8 cellular contexts compared by ENCODE assay signal in the genomic region with DNA sequence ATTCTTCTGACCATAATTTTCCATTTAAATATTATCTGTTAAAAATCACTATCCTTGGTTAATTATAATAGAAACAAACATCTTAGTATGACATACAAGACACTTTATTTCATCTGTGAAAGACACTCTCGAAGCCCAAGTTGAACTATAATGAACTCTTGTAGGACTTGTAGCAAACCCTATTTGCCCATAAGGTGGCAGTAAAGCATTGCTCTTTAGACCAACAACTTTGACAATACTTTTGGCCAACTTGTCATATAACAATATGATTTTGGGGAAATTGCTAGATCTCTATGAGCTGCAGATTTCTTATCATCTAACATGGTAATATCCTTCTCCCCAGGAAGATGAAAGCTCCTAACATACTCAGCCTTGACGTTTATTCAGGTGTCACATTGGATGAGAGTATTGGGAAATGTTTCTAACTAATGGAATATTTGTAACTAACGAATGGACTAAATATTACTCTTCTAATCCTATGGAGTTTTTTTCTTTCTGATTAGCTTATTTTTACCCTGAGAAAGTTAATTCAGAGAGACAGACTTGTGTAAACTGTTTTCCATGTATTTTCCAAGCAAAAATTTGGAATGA. TPM values are rescaled to one million over a fixed set of nuclear protein-coding genes. Genes with fewer than 3 reads are reported as not detected.
DNase-seq lines count a peak whose midpoint lies in the region; ATAC-seq, FAIRE-seq and TF ChIP-seq lines count a peak whose summit lies in the region.

No MANE protein-coding gene starts in this region.

- H3K36me3 ChIP-seq in brain microvascular endothelial cell (replicated peaks) (no peaks in the 10 kb centered on the region), kidney (ENCODE audit: control insufficient read depth in 1 of 2, insufficient read depth in 2 of 2, low read length in 2 of 2) (no peaks in the 10 kb centered on the region), thoracic aorta (no peaks in the 10 kb centered on the region)

- ATAC-seq in A549, result peak; percentile 70 to 77; a peak in 4 of 6 replicates
- peak; percentile 62 for ATAC-seq in HG03095 (IDR thresholded peaks at IDR 0.05; ENCODE audit: unreplicated experiment)
- ATAC-seq in thoracic aorta (ENCODE audit: insufficient number of reproducible peaks, low FRiP score, low read depth), result no peak

- intact Hi-C loops in kidney (cut with DNase I), result no loop called here

- TF ChIP-seq EP300 in A549 (IDR thresholded peaks at IDR 0.05), result no peak

- TF ChIP-seq RAD21 in A549 (conservative IDR thresholded peaks at IDR 0.05 in 1 of 2, IDR thresholded peaks at IDR 0.05 in 1 of 2), result peak; percentile 79 to 84

- no peak for TF ChIP-seq POLR2A in A549 (IDR thresholded peaks at IDR 0.05; ENCODE audit: low read length)
- no peak for TF ChIP-seq POLR2A in GM12891 (IDR thresholded peaks at IDR 0.05; ENCODE audit: low read depth, low read length)

- H3K9me3 ChIP-seq in A549 (no peaks in the 10 kb centered on the region), kidney (ENCODE audit: control insufficient read depth in 1 of 2, low read length in 2 of 2) (no peaks in the 10 kb centered on the region), thoracic aorta (no peaks in the 10 kb centered on the region)

- DNase-seq in A549 (ENCODE audit: low read depth in 1 of 2, low spot score in 1 of 2) (peak in 1 of 2 experiments; percentile 71), GM12891 (ENCODE audit: insufficient read length, low spot score) (no peak), NCI-H526 (lab: John Stamatoyannopoulos, UW) (peak; percentile 57 to 71), brain microvascular endothelial cell (peak; percentile 30), kidney (no peak), thoracic aorta (ENCODE audit: low spot score) (no peak), occipital lobe (lab: John Stamatoyannopoulos, UW) (no peak)

- no peak overlapping the region for H3K27ac ChIP-seq in A549
- no peak overlapping the region for H3K27ac ChIP-seq in brain microvascular endothelial cell
- no peak overlapping the region for H3K27ac ChIP-seq in kidney (ENCODE audit: low read depth in 2 of 2, low read length in 2 of 2)
- no peak overlapping the region for H3K27ac ChIP-seq in thoracic aorta

- no peak for FAIRE-seq in A549 (lab: Jason Lieb, UNC)
- FAIRE-seq in GM12891 (lab: Jason Lieb, UNC), result peak; percentile 26
- peak; percentile 97 for FAIRE-seq in kidney (lab: Jason Lieb, UNC)

- POLR2A ChIA-PET in A549 (lab: Yijun Ruan, JAX), result no interaction called here

- CTCF ChIA-PET in A549 (lab: Yijun Ruan, JAX), result interaction anchor here (0.6 to 2.0 kb wide), 27 partner anchors 8 to 857 kb away, joined by 3 to 15 read pairs (median 3); partner anchors contain the start of gene SPINK14

- no peak overlapping the region for H3K9ac ChIP-seq in kidney (ENCODE audit: low read length in 2 of 2)

- H3K27me3 ChIP-seq in brain microvascular endothelial cell (replicated peaks) (no peaks in the 10 kb centered on the region), thoracic aorta (replicated peaks; ENCODE audit: insufficient read depth) (no peaks in the 10 kb centered on the region)

- H3K4me2 ChIP-seq in A549, result no peak overlapping the region

- 24% methylated on average over 3 of the region's 3 CpGs for WGBS in A549 (ENCODE audit: missing lambda C conversion rate)

- in situ Hi-C loops in brain microvascular endothelial cell (cut with HindIII; ENCODE audit: low pct_ligation_motif_present, low sequenced_read_pairs), result no loop called here

- TF ChIP-seq CTCF in A549 (IDR thresholded peaks at IDR 0.05), result peak; percentile 77
- TF ChIP-seq CTCF in brain microvascular endothelial cell (IDR thresholded peaks at IDR 0.05; ENCODE audit: low read depth, low read length, missing control alignments), result peak; percentile 63
- TF ChIP-seq CTCF in kidney (IDR thresholded peaks at IDR 0.05; ENCODE audit: borderline replicate concordance, extremely low read depth, insufficient read depth), result peak; percentile 66
- peak; percentile 33 for TF ChIP-seq CTCF in thoracic aorta (IDR thresholded peaks at IDR 0.05)

- H3K4me1 ChIP-seq in A549 (no peaks in the 10 kb centered on the region), kidney (ENCODE audit: control insufficient read depth in 1 of 2, insufficient read depth in 1 of 2, low read depth in 1 of 2, low read length in 2 of 2) (no peaks in the 10 kb centered on the region), thoracic aorta (ENCODE audit: control insufficient read depth in 1 of 2, low read depth in 2 of 2) (no peaks in the 10 kb centered on the region)

- no peak overlapping the region for H3K4me3 ChIP-seq in A549
- no peak overlapping the region for H3K4me3 ChIP-seq in brain microvascular endothelial cell (ENCODE audit: low read depth, low read length)
- no peak overlapping the region for H3K4me3 ChIP-seq in kidney (ENCODE audit: low read length in 2 of 2)
- H3K4me3 ChIP-seq in thoracic aorta, result no peak overlapping the region

TF ChIP-seq in A549, 52 proteins besides CTCF, POLR2A, EP300 and RAD21:
- no peak for TF ChIP-seq HES2 (IDR thresholded peaks at IDR 0.05)
- peak; percentile 58 for TF ChIP-seq SMC3 (IDR thresholded peaks at IDR 0.05)

TF ChIP-seq in GM12891, 5 proteins besides CTCF, POLR2A, EP300 and RAD21:
- TF ChIP-seq SPI1 (IDR thresholded peaks at IDR 0.05; ENCODE audit: low read depth, low read length) (no peak), POU2F2 (IDR thresholded peaks at IDR 0.05; ENCODE audit: low read depth, low read length) (no peak), TAF1 (IDR thresholded peaks at IDR 0.05; ENCODE audit: low read depth, low read length) (no peak), PAX5 (IDR thresholded peaks at IDR 0.05; ENCODE audit: insufficient read depth, low read length, severe bottlenecking) (no peak), POLR2AphosphoS5 (IDR thresholded peaks at IDR 0.05; ENCODE audit: low read depth, low read length) (no peak)

RNA-seq across cellular contexts. Expression of gene SPINK14, which starts 11.0 kb away (rescaled TPM):
- not detected in 2 replicates for polyA plus RNA-seq in A549 (2011; rRNA removed)
- polyA plus RNA-seq in A549 (2012; cell fraction: cytosol; rRNA removed), result not detected in 2 replicates
- polyA plus RNA-seq in A549 (2012; cell fraction: nucleus; rRNA removed), result not detected in 2 replicates
- polyA plus RNA-seq in A549 (2017; fragmentation: RNase III; extraction: RNeasy Plus Mini Kit Qiagen cat#74134 plus additional on column Dnase treatment), result not detected in 3 replicates
- not detected in 2 replicates for polyA minus RNA-seq in A549 (2011; rRNA and poly(A)+ RNA removed)
- polyA plus RNA-seq in GM12891 (2012; ENCODE audit: low read depth, missing spikeins), result not detected
- not detected for total RNA-seq in kidney
- polyA plus RNA-seq in kidney (ENCODE audit: insufficient read depth, low read depth, low replicate concordance), result not detected
- not detected for total RNA-seq in thoracic aorta
- total RNA-seq in occipital lobe, result not detected

RNA-seq across cellular contexts. Expression of gene SPINK6, which starts 23.5 kb away (rescaled TPM):
- 1.0 and 1.5 TPM in 2 replicates for polyA plus RNA-seq in A549 (2011; rRNA removed)
- polyA plus RNA-seq in A549 (2012; cell fraction: cytosol; rRNA removed), result 1.7 and 2.3 TPM in 2 replicates
- polyA plus RNA-seq in A549 (2012; cell fraction: nucleus; rRNA removed), result 0.79 and 0.82 TPM in 2 replicates
- 0.79 to 1.2 TPM (median 1.0 TPM) in 3 replicates for polyA plus RNA-seq in A549 (2017; fragmentation: RNase III; extraction: RNeasy Plus Mini Kit Qiagen cat#74134 plus additional on column Dnase treatment)
- not detected in 2 replicates for polyA minus RNA-seq in A549 (2011; rRNA and poly(A)+ RNA removed)
- not detected for polyA plus RNA-seq in GM12891 (2012; ENCODE audit: low read depth, missing spikeins)
- not detected for total RNA-seq in kidney
- not detected for polyA plus RNA-seq in kidney (ENCODE audit: insufficient read depth, low read depth, low replicate concordance)
- not detected for total RNA-seq in thoracic aorta
- total RNA-seq in occipital lobe, result not detected

RNA-seq across cellular contexts. Expression of gene MARCOL, which starts 59.0 kb away (rescaled TPM):
- polyA plus RNA-seq in A549 (2011; rRNA removed) (0.13 and 0.20 TPM in 2 replicates), A549 (2017; fragmentation: RNase III; extraction: RNeasy Plus Mini Kit Qiagen cat#74134 plus additional on column Dnase treatment) (0.06 to 0.14 TPM (median 0.11 TPM) in 3 replicates), kidney (ENCODE audit: insufficient read depth, low read depth, low replicate concordance) (not detected)
- polyA plus RNA-seq in A549 (2012; cell fraction: cytosol; rRNA removed), result 0.06 TPM in 1 of 2 replicates, not detected in the other
- 0.08 and 0.10 TPM in 2 replicates for polyA plus RNA-seq in A549 (2012; cell fraction: nucleus; rRNA removed)
- polyA minus RNA-seq in A549 (2011; rRNA and poly(A)+ RNA removed), result 0.21 TPM in 1 of 2 replicates, not detected in the other
- not detected for polyA plus RNA-seq in GM12891 (2012; ENCODE audit: low read depth, missing spikeins)
- total RNA-seq in kidney (not detected), thoracic aorta (not detected), occipital lobe (not detected)

Comparison
In these comparisons a context has a peak if more than half of its experiments do, and no peak if none do; other contexts are left out.
1. DNase-seq: peak in NCI-H526 (2 of 2) and brain microvascular endothelial cell (single experiment); none in GM12891 (single experiment), kidney (single experiment), thoracic aorta (single experiment) and occipital lobe (single experiment).
2. Peak in every context shown above with its lines, with median percentiles within 50 percentile points of each other: CTCF ChIP-seq.